In genomic region chr11:124622531-124623451, GRCh38 we compare ENCODE assay signal across 8 cellular contexts. TPM values are rescaled to one million over a fixed set of nuclear protein-coding genes. Genes with fewer than 3 reads are reported as not detected.
DNase-seq lines count a peak whose midpoint lies in the region; ATAC-seq and TF ChIP-seq lines count a peak whose summit lies in the region.

A gene with protein sequence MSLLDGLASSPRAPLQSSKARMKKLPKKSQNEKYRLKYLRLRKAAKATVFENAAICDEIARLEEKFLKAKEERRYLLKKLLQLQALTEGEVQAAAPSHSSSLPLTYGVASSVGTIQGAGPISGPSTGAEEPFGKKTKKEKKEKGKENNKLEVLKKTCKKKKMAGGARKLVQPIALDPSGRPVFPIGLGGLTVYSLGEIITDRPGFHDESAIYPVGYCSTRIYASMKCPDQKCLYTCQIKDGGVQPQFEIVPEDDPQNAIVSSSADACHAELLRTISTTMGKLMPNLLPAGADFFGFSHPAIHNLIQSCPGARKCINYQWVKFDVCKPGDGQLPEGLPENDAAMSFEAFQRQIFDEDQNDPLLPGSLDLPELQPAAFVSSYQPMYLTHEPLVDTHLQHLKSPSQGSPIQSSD (plus strand): TSS chr11:124622864. CDS start chr11:124623084, 220 bp downstream.

- intact Hi-C loops in left lung (cut with DNase I) = no loop called here

- peak within 1 kb of the TSS; percentile 67 to 83 for H3K4me3 ChIP-seq in left lung

- peak within 1 kb of the TSS; percentile 91 to 96 for H3K27ac ChIP-seq in left lung

- peaks cover 0 to 27% of the 10 kb centered on the region in 2 donors for H3K36me3 ChIP-seq in left lung

- peaks cover 10 to 32% of the 10 kb centered on the region in 2 donors for H3K4me1 ChIP-seq in left lung

- TF ChIP-seq CTCF in left lung (IDR thresholded peaks at IDR 0.05) = no peak

- H3K27me3 ChIP-seq in left lung = no peaks in the 10 kb centered on the region

- H3K9me3 ChIP-seq in left lung = no peaks in the 10 kb centered on the region

- ATAC-seq in GM19372 (IDR thresholded peaks at IDR 0.05; ENCODE audit: low read depth, unreplicated experiment) (peak; percentile 99), HG03521 (IDR thresholded peaks at IDR 0.05; ENCODE audit: unreplicated experiment) (peak; percentile 97), left lung (peak; percentile 99)

- DNase-seq in C1 segment of cervical spinal cord (lab: John Stamatoyannopoulos, UW) (peak; percentile 16 to 90 (median 85)), NCI-H748 treated with DMSO at 0.1 percent for 48 hours (lab: John Stamatoyannopoulos, UW) (peak; percentile 62), dermis blood vessel endothelial cell (peak; percentile 92), left lung (peak; percentile 91 to 95)
- DNase-seq in activated CD4-positive, alpha-beta T cell treated with anti-CD3 and anti-CD28 coated beads, Interleukin-2, amount 50 U/mL, for 4 hours = peak; percentile 71 to 75
- DNase-seq in stimulated activated CD4-positive, alpha-beta T cell treated with anti-CD3 and anti-CD28 coated beads, Interleukin-2, amount 100 ng/mL, for 48 hours = peak; percentile 63 to 69

RNA-seq across cellular contexts. Expression of the gene that starts here (rescaled TPM):
- total RNA-seq in dermis blood vessel endothelial cell = 17.5 and 18.4 TPM in 2 replicates
- 10 to 100 TPM; 34.1 to 41.9 TPM for total RNA-seq in left lung

Comparison
In these comparisons a context has a peak if more than half of its experiments do, and no peak if none do; other contexts are left out.
1. Peak in every context shown above with its lines: DNase-seq, ATAC-seq, H3K4me3 ChIP-seq and H3K27ac ChIP-seq.